In the genomic region with DNA sequence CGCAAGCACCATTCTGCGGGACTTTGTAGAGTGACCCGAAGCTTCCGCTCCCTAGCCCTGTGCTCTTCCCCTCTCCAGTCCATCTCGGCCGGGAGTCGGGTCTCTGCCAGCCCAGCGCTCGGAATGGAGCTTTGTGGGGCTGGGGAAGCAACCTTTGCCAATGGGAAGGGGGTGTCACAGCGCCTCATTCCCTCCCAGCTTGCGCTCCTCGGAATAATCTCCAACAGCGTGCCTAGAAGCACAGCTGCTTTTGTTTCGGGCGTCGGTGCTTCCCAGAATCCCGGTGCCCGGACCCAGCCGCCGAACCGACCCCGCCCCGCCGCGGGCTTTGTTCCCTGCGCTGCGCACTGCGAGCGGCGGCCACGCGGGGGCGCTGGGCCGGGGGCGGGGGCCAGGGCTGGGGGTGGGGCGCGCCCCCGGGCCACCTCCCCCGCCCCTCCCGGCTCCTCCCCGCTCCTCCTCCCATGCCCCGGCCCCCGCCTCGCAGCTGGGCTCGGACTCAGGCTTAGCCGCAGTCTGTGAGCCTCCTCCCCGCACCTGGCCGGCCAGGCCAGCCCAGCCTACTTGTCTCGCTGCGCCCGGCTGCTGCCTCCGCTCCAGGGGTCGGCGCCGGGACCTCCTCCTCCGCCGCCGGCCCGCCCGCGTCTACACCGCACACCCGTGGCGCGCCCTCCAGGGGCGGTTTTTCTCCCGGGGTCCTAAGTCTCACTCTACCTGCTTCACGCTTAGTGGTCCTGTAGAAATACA, we compare ENCODE assay signal across 8 cellular contexts.
DNase-seq lines count a peak whose midpoint lies in the region; ATAC-seq lines count a peak whose summit lies in the region.

No MANE protein-coding gene starts in this region.

- H3K27me3 Mint-ChIP-seq in effector memory CD8-positive, alpha-beta T cell, result peaks cover 40 to 45% of the 10 kb centered on the region in 2 donors

- peaks cover 3 to 8% of the 10 kb centered on the region in 2 donors for H3K4me1 Mint-ChIP-seq in effector memory CD8-positive, alpha-beta T cell (ENCODE audit: low read depth in 2 of 2)

- H3K36me3 Mint-ChIP-seq in effector memory CD8-positive, alpha-beta T cell (ENCODE audit: insufficient read depth), result no peaks in the 10 kb centered on the region

- peaks cover 6% of the 10 kb centered on the region for H3K4me1 ChIP-seq in mononuclear cell (ENCODE audit: insufficient read depth, low read length)

- ATAC-seq in GM21423 (IDR thresholded peaks at IDR 0.05; ENCODE audit: unreplicated experiment) (peak; percentile 70), GM18858 (IDR thresholded peaks at IDR 0.05; ENCODE audit: unreplicated experiment) (no peak)
- peak; percentile 82 for ATAC-seq in effector memory CD8-positive, alpha-beta T cell (replicated peaks)

- H3K4me3 ChIP-seq in mononuclear cell (ENCODE audit: low read length), result peak overlapping the region; percentile 27

- peak overlapping the region; percentile 71 to 74 for H3K4me3 Mint-ChIP-seq in effector memory CD8-positive, alpha-beta T cell

- H3K9me3 ChIP-seq in mononuclear cell (ENCODE audit: low read depth, low read length), result no peaks in the 10 kb centered on the region

- peaks cover 5% of the 10 kb centered on the region for H3K27me3 ChIP-seq in mononuclear cell (ENCODE audit: insufficient read depth, low read length)

- H3K9me3 Mint-ChIP-seq in effector memory CD8-positive, alpha-beta T cell, result no peaks in the 10 kb centered on the region

- peak; percentile 47 for DNase-seq in Caki2 (ENCODE audit: low read depth)
- peak; percentile 75 to 78 for DNase-seq in NCI-H1930 (lab: John Stamatoyannopoulos, UW)
- peak; percentile 34 for DNase-seq in activated CD4-positive, alpha-beta T cell treated with anti-CD3 and anti-CD28 coated beads, Interleukin-2, amount 50 U/mL, for 1 hour
- peak in 2 of 3 experiments; percentile 11 to 15 for DNase-seq in effector memory CD8-positive, alpha-beta T cell
- peak; percentile 11 to 19 for DNase-seq in stimulated activated CD8-positive, alpha-beta memory T cell treated with anti-CD3 and anti-CD28 coated beads, Interleukin-7, amount 100 ng/mL, for 48 hours (ENCODE audit: extremely low read depth in 1 of 2, low read depth in 1 of 2)

- no peak overlapping the region for H3K27ac Mint-ChIP-seq in effector memory CD8-positive, alpha-beta T cell

- in situ Hi-C loops in Caki2 (cut with HindIII; ENCODE audit: low pct_unique_long_range_greater_than_20kb, low sequenced_read_pairs), result no loop called here

Comparison
In these comparisons a context has a peak if more than half of its experiments do, and no peak if none do; other contexts are left out.
1. DNase-seq: peak in every context shown above with its lines; median percentile 76 in NCI-H1930; 47 in Caki2; 34 in activated CD4-positive, alpha-beta T cell treated with anti-CD3 and anti-CD28 coated beads, Interleukin-2, amount 50 U/mL, for 1 hour; 15 in stimulated activated CD8-positive, alpha-beta memory T cell treated with anti-CD3 and anti-CD28 coated beads, Interleukin-7, amount 100 ng/mL, for 48 hours; 13 in effector memory CD8-positive, alpha-beta T cell.